ENCODE assay signal across 34 cellular contexts in the genomic region with DNA sequence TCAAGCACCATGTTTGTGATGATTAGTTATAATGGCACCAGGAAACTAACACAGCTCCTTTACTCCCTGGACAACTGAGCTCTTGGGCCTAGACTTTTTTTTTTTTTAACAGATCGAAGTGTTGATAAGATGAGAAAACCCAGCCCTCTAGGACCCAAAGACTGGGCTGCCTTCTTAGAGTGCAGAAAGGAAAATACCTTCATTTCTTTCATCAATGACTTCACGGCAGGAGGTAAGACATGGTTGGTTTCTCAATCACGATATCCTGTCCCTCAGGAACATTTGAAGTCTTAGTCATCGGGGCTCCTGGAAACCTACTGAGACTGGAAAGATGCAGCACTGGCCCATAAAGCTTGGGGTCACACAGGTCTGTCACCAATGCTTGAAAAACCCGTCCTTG.
"Had no signal": no experiment of that assay in that cellular context is flagged by ENCODE, and none has a peak within 500 bp of the region (broad histone marks: within the 10 kb centered on the region; RNA-seq: fewer than 3 reads in every experiment).

No MANE protein-coding gene starts in this region.

- H3K27me3 ChIP-seq: ascending aorta, breast epithelium, cardiac muscle cell, gastrocnemius medialis, heart left ventricle had no signal

- H3K36me3 ChIP-seq: ascending aorta, breast epithelium, cardiac muscle cell, gastrocnemius medialis, heart left ventricle had no signal

- H3K27ac ChIP-seq: ascending aorta, breast epithelium, cardiac muscle cell, coronary artery, dorsolateral prefrontal cortex, foreskin keratinocyte, gastrocnemius medialis, heart left ventricle had no signal

- H3K9me3 Mint-ChIP-seq: activated naive CD8-positive, alpha-beta T cell treated with anti-CD3 and anti-CD28 coated beads, Interleukin-2, amount 10 ng/mL, durations not matched to agents 7 days and 5 days had no signal

- H3K9me3 ChIP-seq: ascending aorta, breast epithelium, gastrocnemius medialis had no signal

- H3K4me1 ChIP-seq: ascending aorta, breast epithelium, foreskin keratinocyte had no signal

- H3K4me3 Mint-ChIP-seq: activated CD4-positive, alpha-beta memory T cell treated with anti-CD3 and anti-CD28 coated beads for 36 hours; activated CD4-positive, alpha-beta T cell treated with anti-CD3 and anti-CD28 coated beads for 36 hours; activated CD4-positive, alpha-beta T cell treated with anti-CD3 and anti-CD28 coated beads, Interleukin-2, amount 10 ng/mL, durations not matched to agents 24 days and 14 days; activated CD8-positive, alpha-beta memory T cell treated with anti-CD3 and anti-CD28 coated beads, Interleukin-2, amount 10 ng/mL, durations not matched to agents 7 days and 5 days; activated CD8-positive, alpha-beta T cell treated with anti-CD3 and anti-CD28 coated beads, Interleukin-2, amount 10 ng/mL, durations not matched to agents 7 days and 5 days; activated naive CD4-positive, alpha-beta T cell treated with anti-CD3 and anti-CD28 coated beads, Interleukin-2, amount 10 ng/mL, durations not matched to agents 7 days and 5 days; activated naive CD8-positive, alpha-beta T cell treated with anti-CD3 and anti-CD28 coated beads, Interleukin-2, amount 10 ng/mL, durations not matched to agents 7 days and 5 days; activated T-helper 1 cell treated with anti-CD3 and anti-CD28 coated beads, Interleukin-12 subunit alpha, Interleukin-12 subunit beta, Interleukin-2, Interleukin-4 antibody, amounts not matched to agents 30 ng/mL and 10 ng/mL and 1 ng/mL, durations not matched to agents 14 hours and 24 hours and 36 hours; brain; dendritic cell treated with granulocyte-macrophage colony-stimulating factor and Interleukin-4, amounts not matched to agents 40 ng/mL and 50 ng/mL, for 4 days; endodermal cell; T-helper 17 cell had no signal

- DNase-seq: activated CD4-positive, alpha-beta memory T cell treated with anti-CD3 and anti-CD28 coated beads for 36 hours; activated CD4-positive, alpha-beta T cell treated with anti-CD3 and anti-CD28 coated beads for 36 hours; activated CD4-positive, alpha-beta T cell treated with anti-CD3 and anti-CD28 coated beads, Interleukin-2, amount 10 ng/mL, durations not matched to agents 24 days and 14 days; activated CD4-positive, CD25-positive, alpha-beta regulatory T cell; activated CD4-positive, CD25-positive, alpha-beta regulatory T cell treated with anti-CD3 and anti-CD28 coated beads, Interleukin-2, amount 50 U/mL, for 72 hours; activated CD8-positive, alpha-beta memory T cell treated with anti-CD3 and anti-CD28 coated beads, Interleukin-2, amount 10 ng/mL, durations not matched to agents 7 days and 5 days; activated CD8-positive, alpha-beta memory T cell treated with anti-CD3 and anti-CD28 coated beads, Interleukin-2, amount 50 U/mL, for 4 hours; activated CD8-positive, alpha-beta T cell treated with anti-CD3 and anti-CD28 coated beads, Interleukin-2, amount 10 ng/mL, durations not matched to agents 7 days and 5 days; activated effector memory CD4-positive, alpha-beta T cell treated with anti-CD3 and anti-CD28 coated beads, Interleukin-2, amount 50 U/mL, for 16 hours; activated naive CD4-positive, alpha-beta T cell; activated naive CD4-positive, alpha-beta T cell treated with anti-CD3 and anti-CD28 coated beads, Interleukin-2, amount 10 ng/mL, durations not matched to agents 7 days and 5 days; activated naive CD8-positive, alpha-beta T cell treated with anti-CD3 and anti-CD28 coated beads, Interleukin-2, amount 10 ng/mL, durations not matched to agents 7 days and 5 days; activated T-cell treated with anti-CD3 and anti-CD28 coated beads, Interleukin-2, amount 50 U/mL, for 1 hour; activated T-cell treated with anti-CD3 and anti-CD28 coated beads, Interleukin-2, amount 50 U/mL, for 48 hours; central memory CD4-positive, alpha-beta T cell; cerebellar nuclear complex; dorsolateral prefrontal cortex; effector memory CD4-positive, alpha-beta T cell; endodermal cell; foreskin keratinocyte; gastrocnemius medialis; glutamatergic neuron; heart left ventricle; T-helper 1 cell; T-helper 17 cell had no signal

- H3K4me1 Mint-ChIP-seq: brain, endodermal cell had no signal

- H3K36me3 Mint-ChIP-seq: brain had no signal

- H3K27ac Mint-ChIP-seq: activated CD4-positive, alpha-beta memory T cell treated with anti-CD3 and anti-CD28 coated beads for 36 hours; activated CD4-positive, alpha-beta T cell treated with anti-CD3 and anti-CD28 coated beads for 36 hours; activated CD4-positive, alpha-beta T cell treated with anti-CD3 and anti-CD28 coated beads, Interleukin-2, amount 10 ng/mL, durations not matched to agents 24 days and 14 days; activated CD8-positive, alpha-beta memory T cell treated with anti-CD3 and anti-CD28 coated beads, Interleukin-2, amount 10 ng/mL, durations not matched to agents 7 days and 5 days; activated CD8-positive, alpha-beta T cell treated with anti-CD3 and anti-CD28 coated beads, Interleukin-2, amount 10 ng/mL, durations not matched to agents 7 days and 5 days; activated naive CD4-positive, alpha-beta T cell treated with anti-CD3 and anti-CD28 coated beads, Interleukin-2, amount 10 ng/mL, durations not matched to agents 7 days and 5 days; activated naive CD4-positive, alpha-beta T cell treated with anti-CD3 and anti-CD28 coated beads, Interleukin-2, amount 50 U/mL, for 72 hours; activated naive CD8-positive, alpha-beta T cell treated with anti-CD3 and anti-CD28 coated beads, Interleukin-2, amount 10 ng/mL, durations not matched to agents 7 days and 5 days; activated T-helper 1 cell treated with anti-CD3 and anti-CD28 coated beads, Interleukin-12 subunit alpha, Interleukin-12 subunit beta, Interleukin-2, Interleukin-4 antibody, amounts not matched to agents 30 ng/mL and 10 ng/mL and 1 ng/mL, durations not matched to agents 14 hours and 24 hours and 36 hours; activated T-helper 2 cell treated with anti-CD3 and anti-CD28 coated beads, Interferon-gamma antibody, Interleukin-2, Interleukin-4, amounts not matched to agents 10 μg/mL and 5 μg/mL and 100 μg/mL, durations not matched to agents 14 hours and 24 hours and 36 hours; brain; dendritic cell treated with granulocyte-macrophage colony-stimulating factor and Interleukin-4, amounts not matched to agents 40 ng/mL and 50 ng/mL, for 4 days; endodermal cell; T-helper 17 cell had no signal

- H3K27me3 Mint-ChIP-seq: activated CD4-positive, alpha-beta T cell treated with anti-CD3 and anti-CD28 coated beads, Interleukin-2, amount 10 ng/mL, durations not matched to agents 24 days and 14 days; activated naive CD8-positive, alpha-beta T cell treated with anti-CD3 and anti-CD28 coated beads, Interleukin-2, amount 10 ng/mL, durations not matched to agents 7 days and 5 days had no signal

- H3K4me3 ChIP-seq: ascending aorta, breast epithelium, cardiac muscle cell, coronary artery, dorsolateral prefrontal cortex, gastrocnemius medialis, heart left ventricle had no signal
